Comparison of ENCODE assay signal across 8 cellular contexts in the genomic region with DNA sequence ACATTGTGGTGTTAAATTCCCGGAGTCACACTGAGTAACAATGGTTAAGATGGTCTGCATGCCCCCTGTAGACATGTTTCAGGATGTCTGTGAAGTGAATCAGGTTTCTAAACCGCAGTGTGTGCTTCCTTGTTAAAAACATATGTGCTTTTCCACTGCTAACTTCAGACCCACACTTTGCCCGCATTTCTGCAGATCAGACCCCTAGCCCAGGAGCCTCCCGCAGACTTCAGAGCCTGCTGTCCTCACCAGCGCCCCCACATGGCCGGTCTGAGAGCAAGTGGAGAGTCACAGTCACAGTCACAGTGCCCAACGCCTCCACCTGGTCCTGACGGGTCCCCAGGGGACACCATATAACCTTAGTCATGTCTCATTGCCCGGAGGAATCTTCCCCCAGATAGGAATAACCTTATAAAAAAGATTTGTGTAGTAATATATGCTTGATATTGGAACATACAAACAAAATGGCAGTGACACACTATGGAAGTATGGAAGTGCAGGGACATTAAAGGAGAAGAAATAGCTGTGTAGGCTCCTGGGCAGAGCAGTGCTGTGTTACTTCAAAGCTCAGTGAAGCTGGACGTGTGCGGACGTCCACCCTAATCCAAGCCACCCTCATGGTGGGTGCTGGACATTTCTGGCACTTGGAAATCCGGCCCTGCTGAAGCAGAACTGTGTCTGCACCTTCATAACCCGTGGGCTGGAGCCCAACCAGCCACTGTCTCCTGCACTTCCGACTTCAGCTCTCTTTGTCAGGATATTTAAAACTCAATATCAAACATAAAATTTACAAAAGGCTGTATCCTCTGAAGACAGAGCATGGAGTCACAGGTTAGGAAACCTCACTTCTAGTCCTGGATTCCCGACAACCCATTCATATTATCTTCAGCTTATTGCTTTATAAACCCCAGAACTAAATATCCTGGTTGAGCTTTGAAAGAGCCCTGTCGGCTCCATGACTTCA. TPM values are rescaled to one million over a fixed set of nuclear protein-coding genes. Genes with fewer than 3 reads are reported as not detected.
DNase-seq lines count a peak whose midpoint lies in the region; ATAC-seq, FAIRE-seq and TF ChIP-seq lines count a peak whose summit lies in the region.

No MANE protein-coding gene starts in this region.

- CTCF ChIA-PET in CD8-positive, alpha-beta T cell (lab: Charles Lee), result interaction anchor here (0.6 to 17.3 kb wide), 8 partner anchors 9 to 52 kb away, joined by 3 to 496 read pairs (median 8); partner anchors contain the start of gene CFAP58
- CTCF ChIA-PET in HEK293T (lab: Yijun Ruan, JAX) (interaction anchor here (0.7 to 1.1 kb wide), 5 partner anchors 8 to 585 kb away, joined by 3 to 5 read pairs (median 3); partner anchors contain the start of gene CFAP58), HepG2 (lab: Yijun Ruan, JAX; ENCODE audit: low intra/inter-chr PET ratio, low total read pairs) (interaction anchor here (1.4 kb wide), 1 partner anchor 23 kb away, joined by 8 read pairs; no protein-coding TSS in a partner anchor)

- POLR2A ChIA-PET in CD8-positive, alpha-beta T cell (lab: Charles Lee), result interaction anchor here (0.9 kb wide), 1 partner anchor 18 kb away, joined by 3 read pairs; no protein-coding TSS in a partner anchor
- POLR2A ChIA-PET in HEK293T (lab: Yijun Ruan, JAX) (no interaction called here), HepG2 (lab: Yijun Ruan, JAX) (no interaction called here)
- POLR2A ChIA-PET in activated naive CD8-positive, alpha-beta T cell treated with anti-CD3 and anti-CD28 coated beads, Interleukin-2, amount 10 ng/mL, durations not matched to agents 7 days and 5 days (lab: Charles Lee), result interaction anchor here (3.7 kb wide), 1 partner anchor 40 kb away, joined by 13 read pairs; the partner anchor contains the start of gene ITPRIP

- no peak for FAIRE-seq in HepG2 (lab: Jason Lieb, UNC)

- no peak for TF ChIP-seq EP300 in HepG2 (IDR thresholded peaks at IDR 0.05; ENCODE audit: low read depth in 2 of 2, low read length in 2 of 2)
- no peak for TF ChIP-seq EP300 in HepG2 (CRISPR knock-in tag; IDR thresholded peaks at IDR 0.05; ENCODE audit: borderline replicate concordance)

- peak; percentile 64 for ATAC-seq in CD8-positive, alpha-beta T cell
- no peak for ATAC-seq in activated naive CD8-positive, alpha-beta T cell treated with anti-CD3 and anti-CD28 coated beads, Interleukin-2, amount 10 ng/mL, durations not matched to agents 7 days and 5 days (ENCODE audit: low read depth)
- ATAC-seq in HepG2, result peak; percentile 92
- ATAC-seq in GM21381 (IDR thresholded peaks at IDR 0.05; ENCODE audit: unreplicated experiment), result no peak
- no peak for ATAC-seq in HG02884 (IDR thresholded peaks at IDR 0.05; ENCODE audit: unreplicated experiment)

- intact Hi-C loops in CD8-positive, alpha-beta T cell (cut with DNase I, micrococcal nuclease), result no loop called here
- intact Hi-C loops in HepG2 (cut with micrococcal nuclease; ENCODE audit: unreplicated experiment), result no loop called here

- H3K27ac ChIP-seq in CD8-positive, alpha-beta T cell (ENCODE audit: low read depth, low read length), result no peak overlapping the region
- H3K27ac ChIP-seq in HepG2 (ENCODE audit: extremely low read length, insufficient read depth, low read length), result no peak overlapping the region

- no peaks in the 10 kb centered on the region for H3K79me2 ChIP-seq in HepG2 (ENCODE audit: insufficient read depth, low read length)

- no peak overlapping the region for H3K4me3 Mint-ChIP-seq in CD8-positive, alpha-beta T cell
- no peak overlapping the region for H3K4me3 Mint-ChIP-seq in activated naive CD8-positive, alpha-beta T cell treated with anti-CD3 and anti-CD28 coated beads, Interleukin-2, amount 10 ng/mL, durations not matched to agents 7 days and 5 days

- H2AFZ ChIP-seq in HepG2 (ENCODE audit: low read length), result no peak overlapping the region

- no peaks in the 10 kb centered on the region for H3K36me3 ChIP-seq in CD8-positive, alpha-beta T cell (ENCODE audit: insufficient read depth, low read length)
- H3K36me3 ChIP-seq in HepG2 (replicated peaks in 1 of 2; ENCODE audit: control insufficient read depth in 1 of 2, insufficient read depth in 2 of 2, low read length in 2 of 2), result no peaks in the 10 kb centered on the region

- BruUV-seq in HepG2 (replicated peaks; lab: Mats Ljungman, UMichigan), result no TSS peak

- H3K27ac Mint-ChIP-seq in CD8-positive, alpha-beta T cell, result no peak overlapping the region
- H3K27ac Mint-ChIP-seq in activated naive CD8-positive, alpha-beta T cell treated with anti-CD3 and anti-CD28 coated beads, Interleukin-2, amount 10 ng/mL, durations not matched to agents 7 days and 5 days, result no peak overlapping the region

- TF ChIP-seq POLR2A in HepG2 (IDR thresholded peaks at IDR 0.05; ENCODE audit: insufficient read depth in 1 of 2, low read depth in 2 of 2, low read length in 2 of 2), result no peak

- H3K4me1 Mint-ChIP-seq in CD8-positive, alpha-beta T cell (ENCODE audit: low read depth), result peaks cover 30% of the 10 kb centered on the region
- peaks cover 27% of the 10 kb centered on the region for H3K4me1 Mint-ChIP-seq in activated naive CD8-positive, alpha-beta T cell treated with anti-CD3 and anti-CD28 coated beads, Interleukin-2, amount 10 ng/mL, durations not matched to agents 7 days and 5 days

- no peak overlapping the region for H3K9ac ChIP-seq in HepG2 (ENCODE audit: insufficient read depth, low read depth, low read length)

- no peaks in the 10 kb centered on the region for H3K27me3 Mint-ChIP-seq in CD8-positive, alpha-beta T cell (ENCODE audit: low read depth)
- H3K27me3 Mint-ChIP-seq in activated naive CD8-positive, alpha-beta T cell treated with anti-CD3 and anti-CD28 coated beads, Interleukin-2, amount 10 ng/mL, durations not matched to agents 7 days and 5 days, result peaks cover 9% of the 10 kb centered on the region

- H3K27me3 ChIP-seq in CD8-positive, alpha-beta T cell (ENCODE audit: insufficient read depth, low read length), result no peaks in the 10 kb centered on the region
- peaks cover 5 to 39% of the 10 kb centered on the region in 2 experiments for H3K27me3 ChIP-seq in HepG2 (ENCODE audit: control insufficient read depth in 1 of 2, insufficient read depth in 2 of 2, low read length in 2 of 2)

- TF ChIP-seq CTCF in CD8-positive, alpha-beta T cell (IDR thresholded peaks at IDR 0.05), result peak; percentile 30
- peak; percentile 64 for TF ChIP-seq CTCF in HepG2 (CRISPR knock-in tag; IDR thresholded peaks at IDR 0.05)

- H3K9me3 ChIP-seq in CD8-positive, alpha-beta T cell (ENCODE audit: low read length), result no peaks in the 10 kb centered on the region
- H3K9me3 ChIP-seq in HepG2 (ENCODE audit: low read length), result no peaks in the 10 kb centered on the region

- DNase-seq in CD8-positive, alpha-beta T cell, result peak in 4 of 7 experiments; percentile 11 to 48 (median 40)
- DNase-seq in HEK293T (ENCODE audit: extremely low spot score) (peak; percentile 84), HepG2 (ENCODE audit: low spot score) (no peak), HPDE6-E6E7 (ENCODE audit: extremely low spot score) (no peak), SKM-1 (lab: John Stamatoyannopoulos, UW; ENCODE audit: unreplicated experiment) (no peak)
- DNase-seq in activated naive CD8-positive, alpha-beta T cell treated with anti-CD3 and anti-CD28 coated beads, Interleukin-2, amount 10 ng/mL, durations not matched to agents 7 days and 5 days, result peak; percentile 57

- in situ Hi-C loops in HepG2 (cut with HindIII; ENCODE audit: extremely low pct_ligation_motif_present, low pct_unique_long_range_greater_than_20kb), result no loop called here

- no peak overlapping the region for H3K4me2 ChIP-seq in HepG2 (ENCODE audit: low read depth, low read length)

- no peaks in the 10 kb centered on the region for H3K36me3 Mint-ChIP-seq in CD8-positive, alpha-beta T cell
- peaks cover 4% of the 10 kb centered on the region for H3K36me3 Mint-ChIP-seq in activated naive CD8-positive, alpha-beta T cell treated with anti-CD3 and anti-CD28 coated beads, Interleukin-2, amount 10 ng/mL, durations not matched to agents 7 days and 5 days

- H3K4me3 ChIP-seq in CD8-positive, alpha-beta T cell (ENCODE audit: low read depth, low read length), result no peak overlapping the region
- H3K4me3 ChIP-seq in HepG2 (replicated peaks in 1 of 3; ENCODE audit: insufficient read depth in 1 of 3, low read depth in 2 of 3, low read length in 3 of 3), result no peak overlapping the region

- 29% methylated on average over 13 of the region's 17 CpGs for WGBS in HepG2 (ENCODE audit: low lambda C conversion rate)

- H4K20me1 ChIP-seq in HepG2 (ENCODE audit: insufficient read depth, low read length), result no peaks in the 10 kb centered on the region

- no peaks in the 10 kb centered on the region for H3K9me3 Mint-ChIP-seq in CD8-positive, alpha-beta T cell
- peaks cover 4% of the 10 kb centered on the region for H3K9me3 Mint-ChIP-seq in activated naive CD8-positive, alpha-beta T cell treated with anti-CD3 and anti-CD28 coated beads, Interleukin-2, amount 10 ng/mL, durations not matched to agents 7 days and 5 days

- no peak for TF ChIP-seq RAD21 in HepG2 (CRISPR knock-in tag; IDR thresholded peaks at IDR 0.05)

- H3K4me1 ChIP-seq in CD8-positive, alpha-beta T cell (ENCODE audit: insufficient read depth, low read length), result peaks cover 12% of the 10 kb centered on the region
- H3K4me1 ChIP-seq in HepG2 (ENCODE audit: insufficient read depth, low read length), result peaks cover 26% of the 10 kb centered on the region

RNA-seq across cellular contexts. Expression of gene GSTO2, which starts 29.0 kb away (rescaled TPM):
- under 1 TPM; 0.49 to 0.75 TPM for total RNA-seq in CD8-positive, alpha-beta T cell
- 1 to 10 TPM; 1.4 TPM for total RNA-seq in activated naive CD8-positive, alpha-beta T cell treated with anti-CD3 and anti-CD28 coated beads, Interleukin-2, amount 10 ng/mL, durations not matched to agents 7 days and 5 days
- 2.1 and 3.4 TPM in 2 replicates for total RNA-seq in HepG2 (2016; rRNA removed; fragmentation: Illumina TruSeq; extraction: Trizol)
- total RNA-seq in HepG2 (2016; cell fraction: cytosol; rRNA removed; fragmentation: Illumina TruSeq; extraction: Trizol; ENCODE audit: low read depth), result 0.61 and 0.97 TPM in 2 replicates
- total RNA-seq in HepG2 (2016; cell fraction: insoluble cytoplasmic fraction; rRNA removed; fragmentation: Illumina TruSeq; extraction: Trizol), result 1.9 and 2.5 TPM in 2 replicates
- total RNA-seq in HepG2 (2016; cell fraction: membrane; rRNA removed; fragmentation: Illumina TruSeq; extraction: Trizol), result 1.3 and 2.6 TPM in 2 replicates
- 2.4 and 3.2 TPM in 2 replicates for total RNA-seq in HepG2 (2016; cell fraction: nucleus; rRNA removed; fragmentation: Illumina TruSeq; extraction: Trizol)
- polyA plus RNA-seq in HepG2 (2011; rRNA removed), result 5.8 and 7.9 TPM in 2 replicates
- 5.4 TPM in 2 replicates for polyA plus RNA-seq in HepG2 (2011; cell fraction: cytosol; rRNA removed)
- 3.2 and 4.7 TPM in 2 replicates for polyA plus RNA-seq in HepG2 (2011; cell fraction: nucleus; rRNA removed)
- 2.1 and 4.2 TPM in 2 replicates for polyA plus RNA-seq in HepG2 (2012)
- polyA plus RNA-seq in HepG2 (2016; cell fraction: cytosol; fragmentation: Illumina TruSeq; extraction: Trizol; ENCODE audit: low read depth), result 1.1 and 1.5 TPM in 2 replicates
- 1.4 and 1.8 TPM in 2 replicates for polyA plus RNA-seq in HepG2 (2016; cell fraction: insoluble cytoplasmic fraction; fragmentation: Illumina TruSeq; extraction: Trizol; ENCODE audit: low read depth)
- 1.1 and 1.6 TPM in 2 replicates for polyA plus RNA-seq in HepG2 (2016; cell fraction: membrane; fragmentation: Illumina TruSeq; extraction: Trizol; ENCODE audit: low read depth)
- polyA plus RNA-seq in HepG2 (2016; cell fraction: nucleus; fragmentation: Illumina TruSeq; extraction: Trizol; ENCODE audit: insufficient read depth, low read depth), result 1.4 and 2.0 TPM in 2 replicates
- polyA minus RNA-seq in HepG2 (2011; rRNA and poly(A)+ RNA removed; ENCODE audit: low replicate concordance), result 4.8 and 5.9 TPM in 2 replicates
- 0.99 and 3.0 TPM in 2 replicates for polyA minus RNA-seq in HepG2 (2011; cell fraction: cytosol; rRNA and poly(A)+ RNA removed)
- 5.6 and 8.6 TPM in 2 replicates for polyA minus RNA-seq in HepG2 (2011; cell fraction: nucleus; rRNA and poly(A)+ RNA removed)

RNA-seq across cellular contexts. Expression of gene ITPRIP, which starts 40.3 kb away (rescaled TPM):
- 100 to 1,000 TPM; 212 to 214 TPM for total RNA-seq in CD8-positive, alpha-beta T cell
- total RNA-seq in activated naive CD8-positive, alpha-beta T cell treated with anti-CD3 and anti-CD28 coated beads, Interleukin-2, amount 10 ng/mL, durations not matched to agents 7 days and 5 days, result 10 to 100 TPM; 24.7 to 25.4 TPM
- 0.58 and 1.00 TPM in 2 replicates for total RNA-seq in HepG2 (2016; rRNA removed; fragmentation: Illumina TruSeq; extraction: Trizol)
- total RNA-seq in HepG2 (2016; cell fraction: cytosol; rRNA removed; fragmentation: Illumina TruSeq; extraction: Trizol; ENCODE audit: low read depth), result 0.09 and 0.10 TPM in 2 replicates
- total RNA-seq in HepG2 (2016; cell fraction: insoluble cytoplasmic fraction; rRNA removed; fragmentation: Illumina TruSeq; extraction: Trizol), result 0.55 and 1.0 TPM in 2 replicates
- 0.38 and 0.53 TPM in 2 replicates for total RNA-seq in HepG2 (2016; cell fraction: membrane; rRNA removed; fragmentation: Illumina TruSeq; extraction: Trizol)
- 1.4 and 2.2 TPM in 2 replicates for total RNA-seq in HepG2 (2016; cell fraction: nucleus; rRNA removed; fragmentation: Illumina TruSeq; extraction: Trizol)
- polyA plus RNA-seq in HepG2 (2011; rRNA removed), result 2.8 and 3.0 TPM in 2 replicates
- polyA plus RNA-seq in HepG2 (2011; cell fraction: cytosol; rRNA removed), result 2.7 and 3.0 TPM in 2 replicates
- polyA plus RNA-seq in HepG2 (2011; cell fraction: nucleus; rRNA removed), result 4.0 and 5.2 TPM in 2 replicates
- 1.5 and 2.5 TPM in 2 replicates for polyA plus RNA-seq in HepG2 (2012)
- polyA plus RNA-seq in HepG2 (2016; cell fraction: cytosol; fragmentation: Illumina TruSeq; extraction: Trizol; ENCODE audit: low read depth), result 0.14 and 0.15 TPM in 2 replicates
- polyA plus RNA-seq in HepG2 (2016; cell fraction: insoluble cytoplasmic fraction; fragmentation: Illumina TruSeq; extraction: Trizol; ENCODE audit: low read depth), result 0.71 and 1.0 TPM in 2 replicates
- 0.26 and 0.37 TPM in 2 replicates for polyA plus RNA-seq in HepG2 (2016; cell fraction: membrane; fragmentation: Illumina TruSeq; extraction: Trizol; ENCODE audit: low read depth)
- polyA plus RNA-seq in HepG2 (2016; cell fraction: nucleus; fragmentation: Illumina TruSeq; extraction: Trizol; ENCODE audit: insufficient read depth, low read depth), result 3.0 and 3.4 TPM in 2 replicates
- polyA minus RNA-seq in HepG2 (2011; rRNA and poly(A)+ RNA removed; ENCODE audit: low replicate concordance), result 12.8 and 29.6 TPM in 2 replicates
- 3.2 and 4.6 TPM in 2 replicates for polyA minus RNA-seq in HepG2 (2011; cell fraction: cytosol; rRNA and poly(A)+ RNA removed)
- polyA minus RNA-seq in HepG2 (2011; cell fraction: nucleus; rRNA and poly(A)+ RNA removed), result 9.7 and 10.7 TPM in 2 replicates

RNA-seq across cellular contexts. Expression of gene GSTO1, which starts 43.3 kb away (rescaled TPM):
- 10 to 100 TPM in 1 of 2 experiments, 1 to 10 TPM in 1; 9.8 to 11.8 TPM for total RNA-seq in CD8-positive, alpha-beta T cell
- 10 to 100 TPM; 92.2 to 97.7 TPM for total RNA-seq in activated naive CD8-positive, alpha-beta T cell treated with anti-CD3 and anti-CD28 coated beads, Interleukin-2, amount 10 ng/mL, durations not matched to agents 7 days and 5 days
- 300 and 418 TPM in 2 replicates for total RNA-seq in HepG2 (2016; rRNA removed; fragmentation: Illumina TruSeq; extraction: Trizol)
- total RNA-seq in HepG2 (2016; cell fraction: cytosol; rRNA removed; fragmentation: Illumina TruSeq; extraction: Trizol; ENCODE audit: low read depth), result 151 and 179 TPM in 2 replicates
- total RNA-seq in HepG2 (2016; cell fraction: insoluble cytoplasmic fraction; rRNA removed; fragmentation: Illumina TruSeq; extraction: Trizol), result 301 and 437 TPM in 2 replicates
- 192 and 211 TPM in 2 replicates for total RNA-seq in HepG2 (2016; cell fraction: membrane; rRNA removed; fragmentation: Illumina TruSeq; extraction: Trizol)
- total RNA-seq in HepG2 (2016; cell fraction: nucleus; rRNA removed; fragmentation: Illumina TruSeq; extraction: Trizol), result 110 and 113 TPM in 2 replicates
- polyA plus RNA-seq in HepG2 (2011; rRNA removed), result 152 and 228 TPM in 2 replicates
- 147 and 153 TPM in 2 replicates for polyA plus RNA-seq in HepG2 (2011; cell fraction: cytosol; rRNA removed)
- polyA plus RNA-seq in HepG2 (2011; cell fraction: nucleus; rRNA removed), result 37.4 and 37.5 TPM in 2 replicates
- 165 and 247 TPM in 2 replicates for polyA plus RNA-seq in HepG2 (2012)
- 177 and 202 TPM in 2 replicates for polyA plus RNA-seq in HepG2 (2016; cell fraction: cytosol; fragmentation: Illumina TruSeq; extraction: Trizol; ENCODE audit: low read depth)
- 365 and 402 TPM in 2 replicates for polyA plus RNA-seq in HepG2 (2016; cell fraction: insoluble cytoplasmic fraction; fragmentation: Illumina TruSeq; extraction: Trizol; ENCODE audit: low read depth)
- polyA plus RNA-seq in HepG2 (2016; cell fraction: membrane; fragmentation: Illumina TruSeq; extraction: Trizol; ENCODE audit: low read depth), result 152 and 182 TPM in 2 replicates
- 148 and 165 TPM in 2 replicates for polyA plus RNA-seq in HepG2 (2016; cell fraction: nucleus; fragmentation: Illumina TruSeq; extraction: Trizol; ENCODE audit: insufficient read depth, low read depth)
- polyA minus RNA-seq in HepG2 (2011; rRNA and poly(A)+ RNA removed; ENCODE audit: low replicate concordance), result 30.9 and 42.9 TPM in 2 replicates
- polyA minus RNA-seq in HepG2 (2011; cell fraction: cytosol; rRNA and poly(A)+ RNA removed), result 56.1 and 62.9 TPM in 2 replicates
- polyA minus RNA-seq in HepG2 (2011; cell fraction: nucleus; rRNA and poly(A)+ RNA removed), result 58.7 and 65.3 TPM in 2 replicates

RNA-seq across cellular contexts. Expression of gene CFAP58, which starts 55.7 kb away (rescaled TPM):
- not detected for total RNA-seq in CD8-positive, alpha-beta T cell
- under 1 TPM; 0.28 to 0.34 TPM for total RNA-seq in activated naive CD8-positive, alpha-beta T cell treated with anti-CD3 and anti-CD28 coated beads, Interleukin-2, amount 10 ng/mL, durations not matched to agents 7 days and 5 days
- not detected in 2 replicates for total RNA-seq in HepG2 (2016; rRNA removed; fragmentation: Illumina TruSeq; extraction: Trizol)
- total RNA-seq in HepG2 (2016; cell fraction: cytosol; rRNA removed; fragmentation: Illumina TruSeq; extraction: Trizol; ENCODE audit: low read depth), result not detected in 2 replicates
- not detected in 2 replicates for total RNA-seq in HepG2 (2016; cell fraction: insoluble cytoplasmic fraction; rRNA removed; fragmentation: Illumina TruSeq; extraction: Trizol)
- total RNA-seq in HepG2 (2016; cell fraction: membrane; rRNA removed; fragmentation: Illumina TruSeq; extraction: Trizol), result not detected in 2 replicates
- total RNA-seq in HepG2 (2016; cell fraction: nucleus; rRNA removed; fragmentation: Illumina TruSeq; extraction: Trizol), result not detected in 2 replicates
- 0.03 TPM in 2 replicates for polyA plus RNA-seq in HepG2 (2011; rRNA removed)
- not detected in 2 replicates for polyA plus RNA-seq in HepG2 (2011; cell fraction: cytosol; rRNA removed)
- polyA plus RNA-seq in HepG2 (2011; cell fraction: nucleus; rRNA removed), result 0.12 and 0.19 TPM in 2 replicates
- polyA plus RNA-seq in HepG2 (2012), result 0.09 TPM in 1 of 2 replicates, not detected in the other
- not detected in 2 replicates for polyA plus RNA-seq in HepG2 (2016; cell fraction: cytosol; fragmentation: Illumina TruSeq; extraction: Trizol; ENCODE audit: low read depth)
- not detected in 2 replicates for polyA plus RNA-seq in HepG2 (2016; cell fraction: insoluble cytoplasmic fraction; fragmentation: Illumina TruSeq; extraction: Trizol; ENCODE audit: low read depth)
- polyA plus RNA-seq in HepG2 (2016; cell fraction: membrane; fragmentation: Illumina TruSeq; extraction: Trizol; ENCODE audit: low read depth), result not detected in 2 replicates
- polyA plus RNA-seq in HepG2 (2016; cell fraction: nucleus; fragmentation: Illumina TruSeq; extraction: Trizol; ENCODE audit: insufficient read depth, low read depth), result not detected in 2 replicates
- polyA minus RNA-seq in HepG2 (2011; rRNA and poly(A)+ RNA removed; ENCODE audit: low replicate concordance), result not detected in 2 replicates
- not detected in 2 replicates for polyA minus RNA-seq in HepG2 (2011; cell fraction: cytosol; rRNA and poly(A)+ RNA removed)
- 0.13 TPM in 1 of 2 replicates, not detected in the other for polyA minus RNA-seq in HepG2 (2011; cell fraction: nucleus; rRNA and poly(A)+ RNA removed)

Comparison
In these comparisons a context has a peak if more than half of its experiments do, and no peak if none do; other contexts are left out.
1. ATAC-seq: peak in CD8-positive, alpha-beta T cell (single experiment) and HepG2 (single experiment); none in activated naive CD8-positive, alpha-beta T cell treated with anti-CD3 and anti-CD28 coated beads, Interleukin-2, amount 10 ng/mL, durations not matched to agents 7 days and 5 days (single experiment), GM21381 (single experiment) and HG02884 (single experiment).
2. DNase-seq: peak in CD8-positive, alpha-beta T cell (4 of 7), HEK293T (single experiment) and activated naive CD8-positive, alpha-beta T cell treated with anti-CD3 and anti-CD28 coated beads, Interleukin-2, amount 10 ng/mL, durations not matched to agents 7 days and 5 days (single experiment); none in HepG2 (single experiment), HPDE6-E6E7 (single experiment) and SKM-1 (single experiment).
3. RNA of gene ITPRIP, which starts 40.3 kb away (total RNA-seq): 212 to 214 TPM in CD8-positive, alpha-beta T cell and 24.7 to 25.4 TPM in activated naive CD8-positive, alpha-beta T cell treated with anti-CD3 and anti-CD28 coated beads, Interleukin-2, amount 10 ng/mL, durations not matched to agents 7 days and 5 days; 0.09 to 2.2 TPM in HepG2; every median in the first group is over 4 times any median in the second.
4. RNA of gene GSTO1, which starts 43.3 kb away (total RNA-seq): 110 to 437 TPM in HepG2 and 92.2 to 97.7 TPM in activated naive CD8-positive, alpha-beta T cell treated with anti-CD3 and anti-CD28 coated beads, Interleukin-2, amount 10 ng/mL, durations not matched to agents 7 days and 5 days; 9.8 to 11.8 TPM in CD8-positive, alpha-beta T cell; every median in the first group is over 4 times any median in the second.
5. POLR2A ChIA-PET loops: an anchor here in CD8-positive, alpha-beta T cell (0.9 kb wide) and activated naive CD8-positive, alpha-beta T cell treated with anti-CD3 and anti-CD28 coated beads, Interleukin-2, amount 10 ng/mL, durations not matched to agents 7 days and 5 days (3.7 kb wide); none called in HEK293T and HepG2.